ENCODE assay signal across 4 cellular contexts in the genomic region with DNA sequence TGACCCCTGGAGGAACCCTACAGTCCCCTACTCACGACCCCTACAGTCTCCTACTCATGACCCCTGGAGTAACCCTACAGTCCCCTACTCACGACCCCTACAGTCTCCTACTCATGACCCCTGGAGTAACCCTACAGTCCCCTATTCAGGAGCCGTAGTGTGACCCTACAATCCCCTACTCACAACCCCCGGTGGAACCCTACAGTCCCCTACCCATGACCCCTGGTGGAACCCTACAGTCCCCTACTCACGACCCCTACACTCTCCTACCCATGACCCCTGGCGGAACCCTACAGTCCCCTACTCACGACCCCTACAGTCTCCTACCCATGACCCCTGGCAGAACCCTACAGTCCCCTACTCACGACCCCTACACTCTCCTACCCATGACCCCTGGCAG. TPM values are rescaled to one million over a fixed set of nuclear protein-coding genes. Genes with fewer than 3 reads are reported as not detected.
"Had no signal": no experiment of that assay in that cellular context is flagged by ENCODE, and none has a peak within 500 bp of the region (broad histone marks: within the 10 kb centered on the region; RNA-seq: fewer than 3 reads in every experiment).

No MANE protein-coding gene starts in this region.

RNA-seq across cellular contexts. Expression of gene CSF2RA, which starts 29.0 kb away (rescaled TPM):
- total RNA-seq: lung microvascular endothelial cell, mammary epithelial cell, myocyte had no signal
- polyA plus RNA-seq: mammary epithelial cell had no signal

RNA-seq across cellular contexts. Expression of gene IL3RA, which starts 39.0 kb away (rescaled TPM):
- total RNA-seq: mammary epithelial cell, myocyte had no signal
- polyA plus RNA-seq: keratinocyte, mammary epithelial cell had no signal
